15 cellular contexts compared by ENCODE assay signal in genomic region chr14:34027130-34027989, GRCh38.
"Had no signal": no experiment of that assay in that cellular context is flagged by ENCODE, and none has a peak within 500 bp of the region (broad histone marks: within the 10 kb centered on the region; RNA-seq: fewer than 3 reads in every experiment).

No MANE protein-coding gene starts in this region.

- H3K9me3 ChIP-seq: esophagus squamous epithelium, gastroesophageal sphincter, left ventricle myocardium inferior, lower lobe of right lung had no signal

- H3K4me3 ChIP-seq: esophagus squamous epithelium, gastroesophageal sphincter, left ventricle myocardium inferior, lower lobe of right lung, smooth muscle cell had no signal

- H3K27ac ChIP-seq: esophagus squamous epithelium, gastroesophageal sphincter, left ventricle myocardium inferior, lower lobe of right lung had no signal

- H3K4me3 Mint-ChIP-seq: immature natural killer cell, memory B cell, nephron progenitor cell, type B pancreatic cell had no signal

- H3K27ac Mint-ChIP-seq: immature natural killer cell, memory B cell, nephron progenitor cell, type B pancreatic cell had no signal

- H3K4me1 Mint-ChIP-seq: memory B cell, naive B cell had no signal

- H3K36me3 ChIP-seq: esophagus squamous epithelium, gastroesophageal sphincter, left ventricle myocardium inferior, lower lobe of right lung had no signal

- H3K27me3 Mint-ChIP-seq: memory B cell had no signal

- H3K36me3 Mint-ChIP-seq: immature natural killer cell, memory B cell, naive B cell, type B pancreatic cell had no signal

- DNase-seq: dermis blood vessel endothelial cell; esophagus squamous epithelium; foreskin fibroblast; immature natural killer cell; left ventricle myocardium inferior; lower lobe of right lung; midbrain; naive B cell; nephron progenitor cell; stimulated activated CD4-positive, alpha-beta T cell treated with anti-CD3 and anti-CD28 coated beads, Interleukin-2, amount 100 ng/mL, for 48 hours; stimulated activated naive CD4-positive, alpha-beta T cell treated with Interleukin-2 at 50 U/mL for 16 hours had no signal

- ATAC-seq: gastroesophageal sphincter, lower lobe of right lung had no signal

- H3K9me3 Mint-ChIP-seq: nephron progenitor cell, type B pancreatic cell had no signal

- H3K4me2 ChIP-seq: smooth muscle cell had no signal

- H3K27me3 ChIP-seq: esophagus squamous epithelium, gastroesophageal sphincter had no signal
